In the genomic region with DNA sequence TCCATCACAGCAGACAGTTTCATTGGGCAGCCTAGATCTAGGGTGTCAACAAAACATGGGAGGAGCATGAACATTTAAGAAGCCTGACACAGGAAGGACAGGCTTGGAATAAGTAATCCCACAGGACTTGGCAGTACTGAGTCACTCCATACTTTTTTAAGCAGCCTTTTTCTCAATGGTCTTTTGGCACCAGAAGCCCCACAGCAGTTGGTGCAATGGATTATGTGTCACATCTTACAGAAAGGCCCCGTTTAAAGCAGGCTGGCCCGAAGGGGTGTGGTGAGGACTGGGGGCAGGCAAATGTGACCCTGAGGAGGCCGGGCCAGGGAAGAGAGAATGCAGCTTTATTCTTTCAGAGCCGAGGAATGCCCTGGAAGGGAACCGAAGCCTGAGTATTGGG, we compare ENCODE assay signal across 10 cellular contexts. TPM values are rescaled to one million over a fixed set of nuclear protein-coding genes. Genes with fewer than 3 reads are reported as not detected.
DNase-seq lines count a peak whose midpoint lies in the region; ATAC-seq and TF ChIP-seq lines count a peak whose summit lies in the region.
"Had no signal": no experiment of that assay in that cellular context is flagged by ENCODE, and none has a peak within 500 bp of the region (broad histone marks: within the 10 kb centered on the region; RNA-seq: fewer than 3 reads in every experiment).

No MANE protein-coding gene starts in this region.

- TF ChIP-seq CTCF in AG10803 (conservative IDR thresholded peaks at IDR 0.05; ENCODE audit: low read length) (no peak), osteocyte (IDR thresholded peaks at IDR 0.05) (no peak)

- H3K9me3 ChIP-seq in SJSA1 (replicated peaks) = no peaks in the 10 kb centered on the region

- DNase-seq in AG10803 (ENCODE audit: low read depth) (peak; percentile 91), SJSA1 (ENCODE audit: low read depth in 1 of 2, low spot score in 2 of 2) (peak; percentile 66 to 79), fibroblast of peridontal ligament (ENCODE audit: extremely low read depth) (peak; percentile 81), osteocyte (ENCODE audit: extremely low spot score, unreplicated experiment) (no peak), DMS79 (lab: John Stamatoyannopoulos, UW) (no peak), Kasumi-1 (lab: John Stamatoyannopoulos, UW) (no peak), NCI-H526 treated with DMSO at 0.1 percent for 48 hours (lab: John Stamatoyannopoulos, UW) (no peak)
- DNase-seq: activated gamma-delta T cell had no signal

- peak overlapping the region; percentile 77 for H3K27ac Mint-ChIP-seq in osteocyte (ENCODE audit: unreplicated experiment)

- no peaks in the 10 kb centered on the region for H3K27me3 Mint-ChIP-seq in osteocyte (ENCODE audit: unreplicated experiment)

- no peak for ATAC-seq in HG03108 (IDR thresholded peaks at IDR 0.05; ENCODE audit: unreplicated experiment)

- H3K36me3 ChIP-seq in SJSA1 = peaks cover 4% of the 10 kb centered on the region; the same call in 1 of the 2 replicates

- H3K27ac ChIP-seq in SJSA1 = peak overlapping the region; percentile 69
- H3K27ac ChIP-seq: SK-N-MC had no signal

- H3K4me3 ChIP-seq in AG10803 (ENCODE audit: low read length) (no peak overlapping the region), SJSA1 (no peak overlapping the region)
- H3K4me3 ChIP-seq: SK-N-MC had no signal

- H3K9me3 Mint-ChIP-seq in osteocyte (ENCODE audit: unreplicated experiment) = no peaks in the 10 kb centered on the region

- H3K27me3 ChIP-seq in SJSA1 (replicated peaks) = no peaks in the 10 kb centered on the region

- H3K4me1 ChIP-seq in SJSA1 (replicated peaks) = peaks cover 34% of the 10 kb centered on the region

- peak overlapping the region; percentile 39 for H3K4me3 Mint-ChIP-seq in osteocyte (ENCODE audit: unreplicated experiment)

- peaks cover 10% of the 10 kb centered on the region for H3K36me3 Mint-ChIP-seq in osteocyte (ENCODE audit: unreplicated experiment)

- peaks cover 41% of the 10 kb centered on the region for H3K4me1 Mint-ChIP-seq in osteocyte (ENCODE audit: unreplicated experiment)

RNA-seq across cellular contexts. Expression of a gene that starts 26.6 kb away (rescaled TPM):
- total RNA-seq in SJSA1 (2014; rRNA removed; shearing (Covaris generic)) = 102 and 180 TPM in 2 replicates
- total RNA-seq in osteocyte = 248 and 251 TPM in 2 replicates

Comparison
In these comparisons a context has a peak if more than half of its experiments do, and no peak if none do; other contexts are left out.
1. DNase-seq: peak in AG10803 (single experiment), SJSA1 (2 of 2) and fibroblast of peridontal ligament (single experiment); none in osteocyte (single experiment), DMS79 (single experiment), Kasumi-1 (0 of 2) and NCI-H526 treated with DMSO at 0.1 percent for 48 hours (single experiment).